ENCODE assay signal across 10 cellular contexts in genomic region chr7:91565499-91566331, GRCh38.
DNase-seq lines count a peak whose midpoint lies in the region; ATAC-seq and TF ChIP-seq lines count a peak whose summit lies in the region.
"Had no signal": no experiment of that assay in that cellular context is flagged by ENCODE, and none has a peak within 500 bp of the region (broad histone marks: within the 10 kb centered on the region; RNA-seq: fewer than 3 reads in every experiment).

No MANE protein-coding gene starts in this region.

- H3K4me3 Mint-ChIP-seq in activated CD8-positive, alpha-beta T cell treated with anti-CD3 and anti-CD28 coated beads for 36 hours: no peak overlapping the region
- H3K4me3 Mint-ChIP-seq: activated CD4-positive, alpha-beta memory T cell treated with anti-CD3 and anti-CD28 coated beads for 36 hours had no signal

- no peaks in the 10 kb centered on the region for H3K36me3 Mint-ChIP-seq in activated CD8-positive, alpha-beta T cell treated with anti-CD3 and anti-CD28 coated beads for 36 hours (ENCODE audit: low read depth)
- H3K36me3 Mint-ChIP-seq: activated CD4-positive, alpha-beta memory T cell treated with anti-CD3 and anti-CD28 coated beads for 36 hours had no signal

- peak; percentile 4 for DNase-seq in EH (ENCODE audit: low read depth)
- DNase-seq in NCI-H510A treated with DMSO at 0.1 percent for 48 hours (lab: John Stamatoyannopoulos, UW): peak; percentile 53
- peak; percentile 13 for DNase-seq in epithelial cell of esophagus (ENCODE audit: low read depth)
- DNase-seq in pons (ENCODE audit: low spot score): peak; percentile 52
- DNase-seq in NOMO-1 treated with dmso at 0.1 percent for 144 hours (lab: John Stamatoyannopoulos, UW; ENCODE audit: unreplicated experiment): no peak
- DNase-seq in activated CD8-positive, alpha-beta T cell treated with anti-CD3 and anti-CD28 coated beads for 36 hours: no peak
- DNase-seq: activated CD4-positive, alpha-beta memory T cell treated with anti-CD3 and anti-CD28 coated beads for 36 hours had no signal

- peaks cover 2% of the 10 kb centered on the region for H3K9me3 Mint-ChIP-seq in activated CD8-positive, alpha-beta T cell treated with anti-CD3 and anti-CD28 coated beads for 36 hours

- intact Hi-C loops in activated CD8-positive, alpha-beta T cell treated with anti-CD3 and anti-CD28 coated beads for 36 hours (cut with micrococcal nuclease): no loop called here

- H3K4me1 Mint-ChIP-seq in activated CD8-positive, alpha-beta T cell treated with anti-CD3 and anti-CD28 coated beads for 36 hours (ENCODE audit: low read depth): no peaks in the 10 kb centered on the region

- no peak overlapping the region for H3K27ac Mint-ChIP-seq in activated CD8-positive, alpha-beta T cell treated with anti-CD3 and anti-CD28 coated beads for 36 hours
- H3K27ac Mint-ChIP-seq: activated CD4-positive, alpha-beta memory T cell treated with anti-CD3 and anti-CD28 coated beads for 36 hours had no signal

- H3K4me3 ChIP-seq in epithelial cell of esophagus (ENCODE audit: low read length): no peak overlapping the region
- H3K4me3 ChIP-seq: cardiac muscle cell had no signal

- ATAC-seq in activated CD8-positive, alpha-beta T cell treated with anti-CD3 and anti-CD28 coated beads for 36 hours: no peak
- ATAC-seq in HG03460 (IDR thresholded peaks at IDR 0.05; ENCODE audit: unreplicated experiment): no peak
- no peak for ATAC-seq in HG03571 (IDR thresholded peaks at IDR 0.05; ENCODE audit: unreplicated experiment)

- no peak for TF ChIP-seq CTCF in epithelial cell of esophagus (IDR thresholded peaks at IDR 0.05; ENCODE audit: insufficient read depth, low read depth, low read length, missing control alignments)
- TF ChIP-seq CTCF in activated CD8-positive, alpha-beta T cell treated with anti-CD3 and anti-CD28 coated beads for 36 hours (IDR thresholded peaks at IDR 0.05): no peak

- POLR2A ChIA-PET in activated CD8-positive, alpha-beta T cell treated with anti-CD3 and anti-CD28 coated beads for 36 hours (lab: Charles Lee): interaction anchor here (0.6 kb wide), 1 partner anchor 10 kb away, joined by 3 read pairs; no protein-coding TSS in a partner anchor

- CTCF ChIA-PET in activated CD8-positive, alpha-beta T cell treated with anti-CD3 and anti-CD28 coated beads for 36 hours (lab: Charles Lee): no interaction called here

- H3K27me3 Mint-ChIP-seq in activated CD8-positive, alpha-beta T cell treated with anti-CD3 and anti-CD28 coated beads for 36 hours: no peaks in the 10 kb centered on the region
- H3K27me3 Mint-ChIP-seq: activated CD4-positive, alpha-beta memory T cell treated with anti-CD3 and anti-CD28 coated beads for 36 hours had no signal

Comparison
In these comparisons a context has a peak if more than half of its experiments do, and no peak if none do; other contexts are left out.
1. DNase-seq: peak in EH (single experiment), NCI-H510A treated with DMSO at 0.1 percent for 48 hours (single experiment), epithelial cell of esophagus (single experiment) and pons (single experiment); none in NOMO-1 treated with dmso at 0.1 percent for 144 hours (single experiment) and activated CD8-positive, alpha-beta T cell treated with anti-CD3 and anti-CD28 coated beads for 36 hours (single experiment).